In genomic region chr17:29179232-29180036, GRCh38 we compare ENCODE assay signal across 8 cellular contexts. TPM values are rescaled to one million over a fixed set of nuclear protein-coding genes. Genes with fewer than 3 reads are reported as not detected.
A peak's percentile ranks its signal among the peaks of the same experiment; 100 is the strongest.
DNase-seq lines count a peak whose midpoint lies in the region; ATAC-seq and TF ChIP-seq lines count a peak whose summit lies in the region.

No MANE protein-coding gene starts in this region.

- no peak for TF ChIP-seq POLR2A in ovary (IDR thresholded peaks at IDR 0.05)

- 4 to 8% (median 5%) methylated on average over 27 to 28 of the region's 28 CpGs for WGBS in ovary, 3 donors

- peaks cover 40% of the 10 kb centered on the region for H3K4me1 Mint-ChIP-seq in activated CD4-positive, alpha-beta memory T cell treated with anti-CD3 and anti-CD28 coated beads, Interleukin-2, amount 10 ng/mL, durations not matched to agents 7 days and 5 days

- no peaks in the 10 kb centered on the region for H3K27me3 ChIP-seq in ovary

- peak; percentile 16 for DNase-seq in EH (ENCODE audit: low read depth)
- peak; percentile 81 for DNase-seq in M059J (ENCODE audit: low read depth)
- no peak for DNase-seq in activated CD4-positive, alpha-beta memory T cell treated with anti-CD3 and anti-CD28 coated beads, Interleukin-2, amount 10 ng/mL, durations not matched to agents 7 days and 5 days
- DNase-seq in glomerular visceral epithelial cell (ENCODE audit: extremely low spot score) = peak; percentile 56
- peak; percentile 35 to 60 (median 43) for DNase-seq in ovary
- no peak for DNase-seq in NK-92 treated with Interleukin-12 subunit alpha and Interleukin-12 subunit beta, amount 100 ng/mL, for 24 hours (lab: John Stamatoyannopoulos, UW)

- H3K4me3 Mint-ChIP-seq in activated CD4-positive, alpha-beta memory T cell treated with anti-CD3 and anti-CD28 coated beads, Interleukin-2, amount 10 ng/mL, durations not matched to agents 7 days and 5 days = peak overlapping the region; percentile 44

- TF ChIP-seq CTCF in ovary (IDR thresholded peaks at IDR 0.05) = no peak

- no peak for TF ChIP-seq EP300 in ovary (IDR thresholded peaks at IDR 0.05)

- no peaks in the 10 kb centered on the region for H3K36me3 ChIP-seq in ovary

- ATAC-seq in GM21717 (IDR thresholded peaks at IDR 0.05; ENCODE audit: unreplicated experiment) = no peak
- ATAC-seq in GM19023 (IDR thresholded peaks at IDR 0.05; ENCODE audit: unreplicated experiment) = no peak

- peaks cover 21% of the 10 kb centered on the region for H3K4me1 ChIP-seq in ovary (ENCODE audit: insufficient read depth)

- H3K27me3 Mint-ChIP-seq in activated CD4-positive, alpha-beta memory T cell treated with anti-CD3 and anti-CD28 coated beads, Interleukin-2, amount 10 ng/mL, durations not matched to agents 7 days and 5 days = peaks cover 7% of the 10 kb centered on the region

- CTCF ChIA-PET in activated CD4-positive, alpha-beta memory T cell treated with anti-CD3 and anti-CD28 coated beads, Interleukin-2, amount 10 ng/mL, durations not matched to agents 7 days and 5 days (lab: Charles Lee) = interaction anchor here (0.7 to 11.2 kb wide), 29 partner anchors 9 to 355 kb away, joined by 3 to 261 read pairs (median 5); partner anchors contain the start of gene NUFIP2

- POLR2A ChIA-PET in activated CD4-positive, alpha-beta memory T cell treated with anti-CD3 and anti-CD28 coated beads, Interleukin-2, amount 10 ng/mL, durations not matched to agents 7 days and 5 days (lab: Charles Lee) = interaction anchor here (0.6 to 5.7 kb wide), 8 partner anchors 8 to 55 kb away, joined by 3 to 31 read pairs (median 6); no protein-coding TSS in a partner anchor

- H3K27ac ChIP-seq in ovary = peak overlapping the region; percentile 74 to 78

- no peaks in the 10 kb centered on the region for H3K9me3 ChIP-seq in ovary

- no peaks in the 10 kb centered on the region for H3K36me3 Mint-ChIP-seq in activated CD4-positive, alpha-beta memory T cell treated with anti-CD3 and anti-CD28 coated beads, Interleukin-2, amount 10 ng/mL, durations not matched to agents 7 days and 5 days (ENCODE audit: low read depth)

- no peaks in the 10 kb centered on the region for H3K9me3 Mint-ChIP-seq in activated CD4-positive, alpha-beta memory T cell treated with anti-CD3 and anti-CD28 coated beads, Interleukin-2, amount 10 ng/mL, durations not matched to agents 7 days and 5 days

- H3K4me3 ChIP-seq in ovary = peak overlapping the region; percentile 71

- no peak overlapping the region for H3K27ac Mint-ChIP-seq in activated CD4-positive, alpha-beta memory T cell treated with anti-CD3 and anti-CD28 coated beads, Interleukin-2, amount 10 ng/mL, durations not matched to agents 7 days and 5 days

- intact Hi-C loops in ovary (cut with DNase I) = loop anchor here in 2 of 4 donors (2.0 to 10.0 kb wide), 2 partner anchors 29 to 115 kb away; partner anchors contain the start of gene NUFIP2 (in 1 of the 2)

RNA-seq across cellular contexts. Expression of gene MYO18A, which starts 0.8 kb away (rescaled TPM):
- 21.8 and 63.3 TPM in 2 replicates for total RNA-seq in M059J (2014; rRNA removed; shearing (Covaris generic))
- 100 to 1,000 TPM in 1 of 2 experiments, 10 to 100 TPM in 1; 92.6 to 100 TPM for total RNA-seq in activated CD4-positive, alpha-beta memory T cell treated with anti-CD3 and anti-CD28 coated beads, Interleukin-2, amount 10 ng/mL, durations not matched to agents 7 days and 5 days
- total RNA-seq in ovary = 10 to 100 TPM; 23.0 to 53.9 (median 35.3) TPM
- polyA plus RNA-seq in ovary = 10 to 100 TPM; 24.2 to 30.9 TPM

Comparison
In these comparisons a context has a peak if more than half of its experiments do, and no peak if none do; other contexts are left out.
1. DNase-seq: peak in EH (single experiment), M059J (single experiment), glomerular visceral epithelial cell (single experiment) and ovary (5 of 5); none in activated CD4-positive, alpha-beta memory T cell treated with anti-CD3 and anti-CD28 coated beads, Interleukin-2, amount 10 ng/mL, durations not matched to agents 7 days and 5 days (single experiment) and NK-92 treated with Interleukin-12 subunit alpha and Interleukin-12 subunit beta, amount 100 ng/mL, for 24 hours (single experiment).